In genomic region chr2:239944706-239945551, GRCh38 we compare ENCODE assay signal across 10 cellular contexts.
A peak's percentile ranks its signal among the peaks of the same experiment; 100 is the strongest.
DNase-seq lines count a peak whose midpoint lies in the region; ATAC-seq and TF ChIP-seq lines count a peak whose summit lies in the region.
"Had no signal": no experiment of that assay in that cellular context is flagged by ENCODE, and none has a peak within 500 bp of the region (broad histone marks: within the 10 kb centered on the region; RNA-seq: fewer than 3 reads in every experiment).

No MANE protein-coding gene starts in this region.

- no peaks in the 10 kb centered on the region for H4K20me1 ChIP-seq in MM.1S (ENCODE audit: insufficient read depth, low read length)

- peak overlapping the region; percentile 83 to 86 for H3K27ac Mint-ChIP-seq in T-cell
- peak overlapping the region; percentile 71 for H3K27ac Mint-ChIP-seq in dendritic cell treated with granulocyte-macrophage colony-stimulating factor and Interleukin-4, amounts not matched to agents 40 ng/mL and 50 ng/mL, for 4 days

- H2AFZ ChIP-seq in MM.1S (ENCODE audit: low read length), result no peak overlapping the region

- H3K79me2 ChIP-seq in MM.1S (ENCODE audit: low read length), result no peaks in the 10 kb centered on the region

- ATAC-seq in T-cell (replicated peaks in 1 of 4) (peak; percentile 63 to 82 (median 78)), HG02610 (IDR thresholded peaks at IDR 0.05; ENCODE audit: unreplicated experiment) (no peak)

- CTCF ChIA-PET in T-cell (lab: Charles Lee), result interaction anchor here in 1 of 2 donors (0.6 to 1.4 kb wide), 2 partner anchors 10 to 112 kb away, joined by 4 to 6 read pairs; no protein-coding TSS in a partner anchor

- H3K9me3 ChIP-seq in neutrophil (no peaks in the 10 kb centered on the region), MM.1S (replicated peaks; ENCODE audit: insufficient read depth, low read length) (no peaks in the 10 kb centered on the region)

- peak overlapping the region; percentile 80 for H3K27ac ChIP-seq in neutrophil
- no peak overlapping the region for H3K27ac ChIP-seq in MM.1S (ENCODE audit: low read length)
- H3K27ac ChIP-seq: VCaP had no signal

- intact Hi-C loops in dendritic cell treated with granulocyte-macrophage colony-stimulating factor and Interleukin-4, amounts not matched to agents 40 ng/mL and 50 ng/mL, for 4 days (cut with micrococcal nuclease), result no loop called here

- no peaks in the 10 kb centered on the region for H3K9me3 Mint-ChIP-seq in T-cell
- H3K9me3 Mint-ChIP-seq in dendritic cell treated with granulocyte-macrophage colony-stimulating factor and Interleukin-4, amounts not matched to agents 40 ng/mL and 50 ng/mL, for 4 days, result no peaks in the 10 kb centered on the region

- POLR2A ChIA-PET in T-cell (lab: Charles Lee), result no interaction called here

- peak overlapping the region; percentile 39 to 58 for H3K4me3 ChIP-seq in neutrophil (ENCODE audit: low read depth in 1 of 2, low read length in 1 of 2)
- H3K4me3 ChIP-seq in MM.1S (ENCODE audit: low read length), result no peak overlapping the region

- no peaks in the 10 kb centered on the region for H3K9me2 ChIP-seq in MM.1S (replicated peaks; ENCODE audit: insufficient read depth, low read length)

- no peaks in the 10 kb centered on the region for H3K36me3 ChIP-seq in neutrophil
- H3K36me3 ChIP-seq in MM.1S (replicated peaks; ENCODE audit: insufficient read depth, low read length), result no peaks in the 10 kb centered on the region

- H3K4me1 Mint-ChIP-seq in T-cell, result peaks cover 12% of the 10 kb centered on the region in 3 donors
- H3K4me1 Mint-ChIP-seq in dendritic cell treated with granulocyte-macrophage colony-stimulating factor and Interleukin-4, amounts not matched to agents 40 ng/mL and 50 ng/mL, for 4 days (ENCODE audit: low read depth), result peaks cover 17% of the 10 kb centered on the region

- H3K4me1 ChIP-seq in neutrophil (ENCODE audit: control insufficient read depth in 1 of 2, insufficient read depth in 1 of 2, low read depth in 1 of 2, low read length in 1 of 2) (peaks cover 16 to 18% of the 10 kb centered on the region in 2 experiments), MM.1S (ENCODE audit: low read length) (no peaks in the 10 kb centered on the region)

- H3F3A ChIP-seq in MM.1S (ENCODE audit: insufficient read depth, low read length), result no peaks in the 10 kb centered on the region

- DNase-seq in GF-D8 (lab: John Stamatoyannopoulos, UW), result peak; percentile 39
- peak in 27 of 34 experiments; percentile 6 to 52 (median 18) for DNase-seq in T-cell
- DNase-seq in GM03348 (ENCODE audit: low spot score), result no peak
- no peak for DNase-seq in NCI-H1092 (lab: John Stamatoyannopoulos, UW)
- no peak for DNase-seq in MM.1S
- DNase-seq: NCI-H1048 had no signal

- H3K27me3 ChIP-seq in neutrophil (no peaks in the 10 kb centered on the region), MM.1S (replicated peaks; ENCODE audit: insufficient read depth, low read length) (no peaks in the 10 kb centered on the region)

- peak overlapping the region; percentile 59 to 75 (median 68) for H3K4me3 Mint-ChIP-seq in T-cell
- peak overlapping the region; percentile 55 for H3K4me3 Mint-ChIP-seq in dendritic cell treated with granulocyte-macrophage colony-stimulating factor and Interleukin-4, amounts not matched to agents 40 ng/mL and 50 ng/mL, for 4 days

- H3K27me3 Mint-ChIP-seq in T-cell, result no peaks in the 10 kb centered on the region
- H3K27me3 Mint-ChIP-seq in dendritic cell treated with granulocyte-macrophage colony-stimulating factor and Interleukin-4, amounts not matched to agents 40 ng/mL and 50 ng/mL, for 4 days, result no peaks in the 10 kb centered on the region

- no peak overlapping the region for H3K9ac ChIP-seq in MM.1S (ENCODE audit: low read length)

- TF ChIP-seq CTCF in neutrophil (IDR thresholded peaks at IDR 0.05), result no peak
- TF ChIP-seq CTCF in MM.1S (IDR thresholded peaks at IDR 0.05; ENCODE audit: low read length), result no peak

- no peak overlapping the region for H3K4me2 ChIP-seq in MM.1S (ENCODE audit: low read depth, low read length)

- no peaks in the 10 kb centered on the region for H3K36me3 Mint-ChIP-seq in T-cell
- H3K36me3 Mint-ChIP-seq in dendritic cell treated with granulocyte-macrophage colony-stimulating factor and Interleukin-4, amounts not matched to agents 40 ng/mL and 50 ng/mL, for 4 days (ENCODE audit: low read depth), result no peaks in the 10 kb centered on the region

Comparison
In these comparisons a context has a peak if more than half of its experiments do, and no peak if none do; other contexts are left out.
1. DNase-seq: peak in GF-D8 (single experiment) and T-cell (27 of 34); none in GM03348 (single experiment), NCI-H1092 (single experiment) and MM.1S (single experiment).